ENCODE assay signal across 8 cellular contexts in genomic region chr1:51616903-51617708, GRCh38. TPM values are rescaled to one million over a fixed set of nuclear protein-coding genes. Genes with fewer than 3 reads are reported as not detected.
DNase-seq lines count a peak whose midpoint lies in the region; ATAC-seq and TF ChIP-seq lines count a peak whose summit lies in the region.

Gene OSBPL9 (plus strand): TSS chr1:51617092. CDS start chr1:51617111, 19 bp downstream.

- H3K27ac ChIP-seq in angular gyrus (ENCODE audit: low read depth, low read length) (peak within 1 kb of the TSS; percentile 89), right atrium auricular region (peak within 1 kb of the TSS; percentile 93 to 95), uterus (peak within 1 kb of the TSS; percentile 94 to 98)

- DNase-seq in NCI-H187 treated with DMSO at 0.1 percent for 48 hours (lab: John Stamatoyannopoulos, UW): peak; percentile 71
- peak; percentile 74 to 92 (median 80) for DNase-seq in T-helper 2 cell
- peak; percentile 93 for DNase-seq in right atrium auricular region (ENCODE audit: low spot score)
- DNase-seq in putamen (ENCODE audit: low spot score): peak; percentile 91
- DNase-seq in uterus: peak; percentile 91 to 93

- peak; percentile 88 for ATAC-seq in HG02938 (IDR thresholded peaks at IDR 0.05; ENCODE audit: unreplicated experiment)

- TF ChIP-seq CTCF in right atrium auricular region (IDR thresholded peaks at IDR 0.05) (no peak), uterus (IDR thresholded peaks at IDR 0.05) (no peak)

- H3K4me1 ChIP-seq in right atrium auricular region: peaks cover 0 to 64% of the 10 kb centered on the region in 2 donors
- H3K4me1 ChIP-seq in uterus: peaks cover 0 to 6% of the 10 kb centered on the region in 2 donors

- H3K36me3 ChIP-seq in right atrium auricular region (no peaks in the 10 kb centered on the region), uterus (no peaks in the 10 kb centered on the region)

- H3K4me3 ChIP-seq in right atrium auricular region (peak within 1 kb of the TSS; percentile 81 to 86), uterus (peak within 1 kb of the TSS; percentile 70 to 88)

- TF ChIP-seq POLR2A in GM15510 (IDR thresholded peaks at IDR 0.05; ENCODE audit: borderline replicate concordance, extremely low read depth, insufficient read length): peak; percentile 63
- peak; percentile 73 to 88 for TF ChIP-seq POLR2A in uterus (IDR thresholded peaks at IDR 0.05)

- intact Hi-C loops in uterus (cut with DNase I; ENCODE audit: low total_unique reads): no loop called here

- H3K9me3 ChIP-seq in right atrium auricular region (no peaks in the 10 kb centered on the region), uterus (no peaks in the 10 kb centered on the region)

- H3K27me3 ChIP-seq in right atrium auricular region: no peaks in the 10 kb centered on the region
- H3K27me3 ChIP-seq in uterus: no peaks in the 10 kb centered on the region

RNA-seq across cellular contexts. Expression of gene OSBPL9, which starts in this region (rescaled TPM):
- 10 to 100 TPM; 60.0 to 60.8 TPM for total RNA-seq in right atrium auricular region
- total RNA-seq in uterus: 100 to 1,000 TPM in 3 of 4 donors, 10 to 100 TPM in 1; 94.0 to 122 (median 108) TPM

Comparison
In these comparisons a context has a peak if more than half of its experiments do, and no peak if none do; other contexts are left out.
1. Peak in every context shown above with its lines: DNase-seq, ATAC-seq, H3K4me3 ChIP-seq and H3K27ac ChIP-seq.